1 cellular context compared by ENCODE assay signal in the genomic region with DNA sequence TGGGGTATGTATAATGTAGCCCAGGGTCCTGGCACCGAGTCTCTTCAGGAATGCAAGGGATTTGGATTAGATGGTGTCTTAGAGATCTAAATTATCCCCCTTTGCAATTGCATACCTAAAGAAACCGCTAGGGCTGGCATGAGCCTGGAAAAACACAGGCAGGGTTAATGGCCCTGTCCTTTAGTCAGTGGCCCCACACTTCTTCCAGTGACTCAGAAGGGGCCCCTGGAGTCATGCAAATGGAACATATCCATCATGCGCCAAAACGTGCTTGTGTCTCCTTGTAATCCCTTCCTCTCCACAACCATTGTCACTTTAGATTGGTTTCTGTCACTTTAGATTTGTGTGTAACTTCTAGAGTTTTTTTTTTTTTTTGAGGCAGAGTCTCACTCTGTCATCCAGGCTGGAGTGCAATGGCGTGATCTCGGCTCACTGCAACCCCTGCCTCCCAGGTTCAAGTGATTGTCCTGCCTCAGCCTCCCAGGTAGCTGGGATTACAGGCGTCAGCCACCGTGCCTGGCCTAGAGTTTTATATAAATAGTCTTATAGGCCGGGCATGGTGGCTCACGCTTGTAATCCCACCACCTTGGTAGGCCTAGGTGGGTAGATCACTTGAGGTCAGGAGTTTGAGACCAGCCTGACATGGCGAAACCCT.
TF ChIP-seq lines count a peak whose summit lies in the region.

No MANE protein-coding gene starts in this region.

TF ChIP-seq in GM23338, 12 proteins besides CTCF, POLR2A, EP300 and RAD21 (continued from another document):
- TF ChIP-seq, protein P1, sequence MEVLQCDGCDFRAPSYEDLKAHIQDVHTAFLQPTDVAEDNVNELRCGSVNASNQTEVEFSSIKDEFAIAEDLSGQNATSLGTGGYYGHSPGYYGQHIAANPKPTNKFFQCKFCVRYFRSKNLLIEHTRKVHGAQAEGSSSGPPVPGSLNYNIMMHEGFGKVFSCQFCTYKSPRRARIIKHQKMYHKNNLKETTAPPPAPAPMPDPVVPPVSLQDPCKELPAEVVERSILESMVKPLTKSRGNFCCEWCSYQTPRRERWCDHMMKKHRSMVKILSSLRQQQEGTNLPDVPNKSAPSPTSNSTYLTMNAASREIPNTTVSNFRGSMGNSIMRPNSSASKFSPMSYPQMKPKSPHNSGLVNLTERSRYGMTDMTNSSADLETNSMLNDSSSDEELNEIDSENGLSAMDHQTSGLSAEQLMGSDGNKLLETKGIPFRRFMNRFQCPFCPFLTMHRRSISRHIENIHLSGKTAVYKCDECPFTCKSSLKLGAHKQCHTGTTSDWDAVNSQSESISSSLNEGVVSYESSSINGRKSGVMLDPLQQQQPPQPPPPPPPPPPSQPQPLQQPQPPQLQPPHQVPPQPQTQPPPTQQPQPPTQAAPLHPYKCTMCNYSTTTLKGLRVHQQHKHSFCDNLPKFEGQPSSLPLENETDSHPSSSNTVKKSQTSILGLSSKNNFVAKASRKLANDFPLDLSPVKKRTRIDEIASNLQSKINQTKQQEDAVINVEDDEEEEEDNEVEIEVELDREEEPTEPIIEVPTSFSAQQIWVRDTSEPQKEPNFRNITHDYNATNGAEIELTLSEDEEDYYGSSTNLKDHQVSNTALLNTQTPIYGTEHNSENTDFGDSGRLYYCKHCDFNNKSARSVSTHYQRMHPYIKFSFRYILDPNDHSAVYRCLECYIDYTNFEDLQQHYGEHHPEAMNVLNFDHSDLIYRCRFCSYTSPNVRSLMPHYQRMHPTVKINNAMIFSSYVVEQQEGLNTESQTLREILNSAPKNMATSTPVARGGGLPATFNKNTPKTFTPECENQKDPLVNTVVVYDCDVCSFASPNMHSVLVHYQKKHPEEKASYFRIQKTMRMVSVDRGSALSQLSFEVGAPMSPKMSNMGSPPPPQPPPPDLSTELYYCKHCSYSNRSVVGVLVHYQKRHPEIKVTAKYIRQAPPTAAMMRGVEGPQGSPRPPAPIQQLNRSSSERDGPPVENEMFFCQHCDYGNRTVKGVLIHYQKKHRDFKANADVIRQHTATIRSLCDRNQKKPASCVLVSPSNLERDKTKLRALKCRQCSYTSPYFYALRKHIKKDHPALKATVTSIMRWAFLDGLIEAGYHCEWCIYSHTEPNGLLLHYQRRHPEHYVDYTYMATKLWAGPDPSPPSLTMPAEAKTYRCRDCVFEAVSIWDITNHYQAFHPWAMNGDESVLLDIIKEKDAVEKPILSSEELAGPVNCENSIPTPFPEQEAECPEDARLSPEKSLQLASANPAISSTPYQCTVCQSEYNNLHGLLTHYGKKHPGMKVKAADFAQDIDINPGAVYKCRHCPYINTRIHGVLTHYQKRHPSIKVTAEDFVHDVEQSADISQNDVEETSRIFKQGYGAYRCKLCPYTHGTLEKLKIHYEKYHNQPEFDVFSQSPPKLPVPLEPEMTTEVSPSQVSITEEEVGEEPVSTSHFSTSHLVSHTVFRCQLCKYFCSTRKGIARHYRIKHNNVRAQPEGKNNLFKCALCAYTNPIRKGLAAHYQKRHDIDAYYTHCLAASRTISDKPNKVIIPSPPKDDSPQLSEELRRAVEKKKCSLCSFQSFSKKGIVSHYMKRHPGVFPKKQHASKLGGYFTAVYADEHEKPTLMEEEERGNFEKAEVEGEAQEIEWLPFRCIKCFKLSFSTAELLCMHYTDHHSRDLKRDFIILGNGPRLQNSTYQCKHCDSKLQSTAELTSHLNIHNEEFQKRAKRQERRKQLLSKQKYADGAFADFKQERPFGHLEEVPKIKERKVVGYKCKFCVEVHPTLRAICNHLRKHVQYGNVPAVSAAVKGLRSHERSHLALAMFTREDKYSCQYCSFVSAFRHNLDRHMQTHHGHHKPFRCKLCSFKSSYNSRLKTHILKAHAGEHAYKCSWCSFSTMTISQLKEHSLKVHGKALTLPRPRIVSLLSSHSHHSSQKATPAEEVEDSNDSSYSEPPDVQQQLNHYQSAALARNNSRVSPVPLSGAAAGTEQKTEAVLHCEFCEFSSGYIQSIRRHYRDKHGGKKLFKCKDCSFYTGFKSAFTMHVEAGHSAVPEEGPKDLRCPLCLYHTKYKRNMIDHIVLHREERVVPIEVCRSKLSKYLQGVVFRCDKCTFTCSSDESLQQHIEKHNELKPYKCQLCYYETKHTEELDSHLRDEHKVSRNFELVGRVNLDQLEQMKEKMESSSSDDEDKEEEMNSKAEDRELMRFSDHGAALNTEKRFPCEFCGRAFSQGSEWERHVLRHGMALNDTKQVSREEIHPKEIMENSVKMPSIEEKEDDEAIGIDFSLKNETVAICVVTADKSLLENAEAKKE (CRISPR knock-in tag; IDR thresholded peaks at IDR 0.05) = no peak
- TF ChIP-seq NANOG (IDR thresholded peaks at IDR 0.05; ENCODE audit: borderline replicate concordance) = no peak
- TF ChIP-seq ZNF331 (CRISPR knock-in tag; IDR thresholded peaks at IDR 0.05; ENCODE audit: low read depth) = no peak
TF ChIP-seq in GM23338: peak in this region for 0.
